1 cellular context compared by ENCODE assay signal in genomic region chr6:154962751-154963150, GRCh38.
TF ChIP-seq lines count a peak whose summit lies in the region.

No MANE protein-coding gene starts in this region.

TF ChIP-seq in GM12878, 131 proteins besides CTCF, POLR2A, EP300 and RAD21 (continued from another document):
- no peak for TF ChIP-seq CUX1 (IDR thresholded peaks at IDR 0.05; ENCODE audit: insufficient replicate concordance, low read depth, low read length)
